Comparison of ENCODE assay signal across 10 cellular contexts in the genomic region with DNA sequence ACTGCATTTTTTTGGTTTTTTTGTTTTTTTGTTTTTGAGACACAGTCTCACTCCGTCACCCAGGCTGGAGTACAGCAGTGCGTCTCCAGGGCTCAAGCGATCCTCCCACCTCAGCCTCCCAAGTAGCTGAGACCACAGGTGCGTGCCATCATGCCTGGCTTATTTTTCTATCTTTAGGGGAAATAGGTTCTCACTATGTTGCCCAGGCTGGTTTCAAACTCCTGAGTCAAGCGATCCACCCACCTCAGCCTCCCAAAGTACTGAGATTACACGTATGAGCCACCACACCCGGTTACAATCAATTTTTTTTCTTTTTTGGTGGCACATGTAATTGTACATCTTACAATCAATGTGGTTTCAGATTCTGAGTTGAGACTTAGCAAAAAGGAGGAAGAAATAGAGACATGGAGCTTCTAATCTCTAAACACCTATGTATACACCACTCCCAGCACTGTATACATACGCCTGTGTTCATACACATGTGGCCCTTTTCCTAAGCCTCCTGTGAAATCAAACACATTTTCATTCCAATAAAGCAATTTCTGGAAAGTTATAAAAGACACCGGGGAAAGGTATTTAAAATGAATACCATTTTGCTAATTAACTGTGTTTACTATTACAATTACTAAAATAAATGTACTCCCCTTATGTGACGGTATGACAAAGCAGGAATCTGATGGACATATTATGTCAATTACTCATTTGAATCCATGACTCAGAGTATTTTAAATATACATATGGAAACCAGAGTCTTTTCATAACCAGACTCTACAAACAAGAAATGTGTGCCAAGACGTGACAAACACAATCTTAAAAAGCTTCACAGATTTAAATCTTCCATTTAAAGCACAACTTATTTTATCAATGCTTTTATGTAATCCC. TPM values are rescaled to one million over a fixed set of nuclear protein-coding genes. Genes with fewer than 3 reads are reported as not detected.
DNase-seq lines count a peak whose midpoint lies in the region; ATAC-seq, FAIRE-seq and TF ChIP-seq lines count a peak whose summit lies in the region.
"Had no signal": no experiment of that assay in that cellular context is flagged by ENCODE, and none has a peak within 500 bp of the region (broad histone marks: within the 10 kb centered on the region; RNA-seq: fewer than 3 reads in every experiment).

No MANE protein-coding gene starts in this region.

- FAIRE-seq in endothelial cell of umbilical vein (lab: Jason Lieb, UNC), result peak; percentile 66
- FAIRE-seq: HTR-8/SVneo had no signal

- no peak for TF ChIP-seq POLR2A in endothelial cell of umbilical vein (IDR thresholded peaks at IDR 0.05; ENCODE audit: low read depth, low read length)

- H2AFZ ChIP-seq in endothelial cell of umbilical vein (ENCODE audit: low read depth, low read length), result no peak overlapping the region

- H3K9me3 ChIP-seq in endothelial cell of umbilical vein (replicated peaks; ENCODE audit: control insufficient read depth, insufficient read depth, low read length), result no peaks in the 10 kb centered on the region
- no peaks in the 10 kb centered on the region for H3K9me3 ChIP-seq in CD4-positive, alpha-beta T cell (ENCODE audit: control insufficient read depth, low read length)

- H3K36me3 ChIP-seq in endothelial cell of umbilical vein (ENCODE audit: control insufficient read depth in 2 of 2, extremely low read depth in 1 of 2, insufficient read depth in 2 of 2, low read length in 2 of 2), result no peaks in the 10 kb centered on the region

- no peak overlapping the region for H3K4me3 Mint-ChIP-seq in CD4-positive, alpha-beta T cell
- H3K4me3 Mint-ChIP-seq: activated B cell treated with CpG ODN at 0.5 μM for 24 hours had no signal

- no peaks in the 10 kb centered on the region for H3K9me1 ChIP-seq in endothelial cell of umbilical vein (replicated peaks; ENCODE audit: control insufficient read depth, extremely low read depth, insufficient read depth, low read length)

- peaks cover 50% of the 10 kb centered on the region for H3K4me1 Mint-ChIP-seq in CD4-positive, alpha-beta T cell (ENCODE audit: low read depth)

- DNase-seq in H4 (ENCODE audit: low spot score), result peak; percentile 45
- peak; percentile 82 for DNase-seq in RWPE1 (ENCODE audit: low spot score)
- peak; percentile 56 for DNase-seq in endothelial cell of umbilical vein (ENCODE audit: low read depth, low spot score)
- peak; percentile 17 to 34 (median 18) for DNase-seq in stimulated activated CD4-positive, alpha-beta T cell treated with anti-CD3 and anti-CD28 coated beads, TNF-alpha, amount 100 ng/mL, for 48 hours (ENCODE audit: low read depth in 3 of 3)
- no peak for DNase-seq in UCSD-AML1 (lab: John Stamatoyannopoulos, UW; ENCODE audit: unreplicated experiment)
- no peak for DNase-seq in effector CD4-positive, alpha-beta T cell
- no peak for DNase-seq in CD4-positive, alpha-beta T cell
- DNase-seq: activated B cell treated with CpG ODN at 0.5 μM for 24 hours, NCI-H524 had no signal

- CTCF ChIA-PET in RWPE1 (lab: Yijun Ruan, JAX) (interaction anchor here (0.6 kb wide), 1 partner anchor 35 kb away, joined by 3 read pairs; no protein-coding TSS in a partner anchor), endothelial cell of umbilical vein (lab: Charles Lee) (no interaction called here)
- CTCF ChIA-PET in CD4-positive, alpha-beta T cell (lab: Charles Lee), result no interaction called here

- POLR2A ChIA-PET in RWPE1 (lab: Yijun Ruan, JAX; ENCODE audit: low non-redundant PET), result no interaction called here
- POLR2A ChIA-PET in endothelial cell of umbilical vein (lab: Charles Lee), result no interaction called here
- POLR2A ChIA-PET in CD4-positive, alpha-beta T cell (lab: Charles Lee), result no interaction called here

- peaks cover 88% of the 10 kb centered on the region for H3K79me2 ChIP-seq in endothelial cell of umbilical vein (ENCODE audit: control insufficient read depth, insufficient read depth, low read length)

- intact Hi-C loops in endothelial cell of umbilical vein (cut with micrococcal nuclease), result loop anchor here (2.0 kb wide), 1 partner anchor 40 kb away; no protein-coding TSS in a partner anchor
- intact Hi-C loops in CD4-positive, alpha-beta T cell (cut with DNase I, micrococcal nuclease), result no loop called here

- H3K27ac ChIP-seq in RWPE1, result peak overlapping the region; percentile 67
- peak overlapping the region; percentile 87 for H3K27ac ChIP-seq in endothelial cell of umbilical vein (ENCODE audit: insufficient read depth, low read depth, low read length)
- no peak overlapping the region for H3K27ac ChIP-seq in CD4-positive, alpha-beta T cell (ENCODE audit: low read depth, low read length)

- no peaks in the 10 kb centered on the region for H3K27me3 Mint-ChIP-seq in CD4-positive, alpha-beta T cell
- H3K27me3 Mint-ChIP-seq: activated B cell treated with CpG ODN at 0.5 μM for 24 hours had no signal

- peaks cover 10% of the 10 kb centered on the region for H3K9me3 Mint-ChIP-seq in CD4-positive, alpha-beta T cell

- H3K36me3 Mint-ChIP-seq in CD4-positive, alpha-beta T cell (ENCODE audit: low read depth), result peaks cover 37% of the 10 kb centered on the region

- no peaks in the 10 kb centered on the region for H4K20me1 ChIP-seq in endothelial cell of umbilical vein (replicated peaks; ENCODE audit: control insufficient read depth, extremely low read depth, insufficient read depth, low read length)

- no TSS peak for BruUV-seq in endothelial cell of umbilical vein (replicated peaks; lab: Mats Ljungman, UMichigan)

- no peak for ATAC-seq in CD4-positive, alpha-beta T cell (ENCODE audit: poor library complexity)

- H3K4me2 ChIP-seq in endothelial cell of umbilical vein (ENCODE audit: insufficient read depth, low read length), result peak overlapping the region; percentile 77

- no peak overlapping the region for H3K27ac Mint-ChIP-seq in CD4-positive, alpha-beta T cell
- H3K27ac Mint-ChIP-seq: activated B cell treated with CpG ODN at 0.5 μM for 24 hours had no signal

- peaks cover 33% of the 10 kb centered on the region for H3K4me1 ChIP-seq in endothelial cell of umbilical vein (ENCODE audit: control insufficient read depth, extremely low read depth, insufficient read depth, low read length)

- H3K4me3 ChIP-seq in endothelial cell of umbilical vein (replicated peaks in 1 of 3; ENCODE audit: insufficient read depth in 1 of 3, low read depth in 1 of 3, low read length in 3 of 3), result no peak overlapping the region

- TF ChIP-seq CTCF in RWPE1 (conservative IDR thresholded peaks at IDR 0.05; ENCODE audit: low read depth) (no peak), endothelial cell of umbilical vein (IDR thresholded peaks at IDR 0.05; ENCODE audit: extremely low read depth in 1 of 2, insufficient read depth in 1 of 2, low read depth in 1 of 2, low read length in 2 of 2) (no peak)
- no peak for TF ChIP-seq CTCF in CD4-positive, alpha-beta T cell (IDR thresholded peaks at IDR 0.05)

- dilution Hi-C loops in endothelial cell of umbilical vein (cut with MboI; ENCODE audit: extremely low pct_ligation_motif_present, low sequenced_read_pairs), result no loop called here

- H3K27me3 ChIP-seq in endothelial cell of umbilical vein (ENCODE audit: control insufficient read depth in 2 of 2, insufficient read depth in 2 of 2, low read length in 2 of 2), result no peaks in the 10 kb centered on the region
- no peaks in the 10 kb centered on the region for H3K27me3 ChIP-seq in CD4-positive, alpha-beta T cell (ENCODE audit: control insufficient read depth, insufficient read depth, low read length)

- H3K9ac ChIP-seq in endothelial cell of umbilical vein (replicated peaks; ENCODE audit: extremely low read depth, insufficient read depth, low read length), result peak overlapping the region; percentile 38

TF ChIP-seq in endothelial cell of umbilical vein, 7 proteins besides CTCF, POLR2A, EP300 and RAD21:
- TF ChIP-seq JUN (IDR thresholded peaks at IDR 0.05; ENCODE audit: borderline replicate concordance, insufficient read depth, insufficient read length, low read depth) (peak; percentile 65), GATA2 (IDR thresholded peaks at IDR 0.05; ENCODE audit: insufficient read depth, insufficient read length, low read depth, low read length) (no peak), MYC (IDR thresholded peaks at IDR 0.05; ENCODE audit: low read depth, low read length) (no peak), POLR2AphosphoS5 (IDR thresholded peaks at IDR 0.05; ENCODE audit: insufficient read depth, low read depth, low read length) (no peak), EZH2 (IDR thresholded peaks at IDR 0.05; ENCODE audit: borderline replicate concordance, low read depth, low read length, severe bottlenecking) (no peak), FOS (IDR thresholded peaks at IDR 0.05; ENCODE audit: borderline replicate concordance, insufficient read depth, low read length) (peak; percentile 85)
- TF ChIP-seq, protein P1, sequence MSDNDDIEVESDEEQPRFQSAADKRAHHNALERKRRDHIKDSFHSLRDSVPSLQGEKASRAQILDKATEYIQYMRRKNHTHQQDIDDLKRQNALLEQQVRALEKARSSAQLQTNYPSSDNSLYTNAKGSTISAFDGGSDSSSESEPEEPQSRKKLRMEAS (IDR thresholded peaks at IDR 0.05; ENCODE audit: insufficient read depth, insufficient read length), result no peak

RNA-seq across cellular contexts. Expression of a gene that starts 40.9 kb away (rescaled TPM):
- 14.6 and 19.0 TPM in 2 replicates for total RNA-seq in H4 (2014; rRNA removed; shearing (Covaris generic))
- 22.3 and 22.8 TPM in 2 replicates for total RNA-seq in endothelial cell of umbilical vein
- 9.6 and 11.5 TPM in 2 replicates for polyA plus RNA-seq in endothelial cell of umbilical vein
- polyA plus RNA-seq in endothelial cell of umbilical vein (2011; cell fraction: cytosol; rRNA removed), result 10.9 and 12.2 TPM in 2 replicates
- polyA plus RNA-seq in endothelial cell of umbilical vein (2011; cell fraction: nucleus; rRNA removed), result 40.7 and 46.5 TPM in 2 replicates
- polyA plus RNA-seq in endothelial cell of umbilical vein (2012), result 15.3 and 16.8 TPM in 2 replicates
- 16.2 and 18.4 TPM in 2 replicates for polyA minus RNA-seq in endothelial cell of umbilical vein
- polyA minus RNA-seq in endothelial cell of umbilical vein (2011; cell fraction: cytosol; rRNA and poly(A)+ RNA removed), result 6.3 TPM
- polyA minus RNA-seq in endothelial cell of umbilical vein (2011; cell fraction: nucleus; rRNA and poly(A)+ RNA removed), result 26.8 and 32.5 TPM in 2 replicates
- total RNA-seq in CD4-positive, alpha-beta T cell, result 10 to 100 TPM; 30.0 to 32.4 TPM

Comparison
In these comparisons a context has a peak if more than half of its experiments do, and no peak if none do; other contexts are left out.
1. DNase-seq: peak in H4 (single experiment), RWPE1 (single experiment), endothelial cell of umbilical vein (single experiment) and stimulated activated CD4-positive, alpha-beta T cell treated with anti-CD3 and anti-CD28 coated beads, TNF-alpha, amount 100 ng/mL, for 48 hours (3 of 3); none in UCSD-AML1 (single experiment), effector CD4-positive, alpha-beta T cell (single experiment) and CD4-positive, alpha-beta T cell (0 of 10).